8 cellular contexts compared by ENCODE assay signal in genomic region chr12:120713861-120714482, GRCh38. TPM values are rescaled to one million over a fixed set of nuclear protein-coding genes. Genes with fewer than 3 reads are reported as not detected.
A peak's percentile ranks its signal among the peaks of the same experiment; 100 is the strongest.
DNase-seq lines count a peak whose midpoint lies in the region; ATAC-seq and TF ChIP-seq lines count a peak whose summit lies in the region.

No MANE protein-coding gene starts in this region.

- intact Hi-C loops in thyroid gland (cut with DNase I) = no loop called here

- TF ChIP-seq POLR2A in thyroid gland (IDR thresholded peaks at IDR 0.05) = no peak

- WGBS in thyroid gland, 2 donors = 27 to 33% methylated on average over 4 of the region's 4 CpGs

- H3K4me3 ChIP-seq in MG63 (no peak overlapping the region), fibroblast of the aortic adventitia (ENCODE audit: low read depth, low read length) (no peak overlapping the region), thyroid gland (replicated peaks in 1 of 3) (no peak overlapping the region)

- CTCF ChIA-PET in RWPE1 (lab: Yijun Ruan, JAX) = interaction anchor here (0.6 to 1.0 kb wide), 2 partner anchors 26 to 67 kb away, joined by 3 read pairs; no protein-coding TSS in a partner anchor

- ATAC-seq in GM21737 (IDR thresholded peaks at IDR 0.05; ENCODE audit: unreplicated experiment) = no peak

- POLR2A ChIA-PET in RWPE1 (lab: Yijun Ruan, JAX; ENCODE audit: low non-redundant PET) = no interaction called here

- H3K36me3 ChIP-seq in MG63 (peaks cover 52% of the 10 kb centered on the region), thyroid gland (peaks cover 39 to 41% of the 10 kb centered on the region in 2 donors)

- TF ChIP-seq CTCF in RWPE1 (conservative IDR thresholded peaks at IDR 0.05; ENCODE audit: low read depth) = peak; percentile 84
- peak; percentile 87 for TF ChIP-seq CTCF in fibroblast of the aortic adventitia (IDR thresholded peaks at IDR 0.05; ENCODE audit: insufficient read depth, low read length)
- TF ChIP-seq CTCF in thyroid gland (IDR thresholded peaks at IDR 0.05) = peak; percentile 56 to 93 (median 84)

- DNase-seq in GF-D8 (lab: John Stamatoyannopoulos, UW) (peak; percentile 55), MG63 (peak; percentile 64), RWPE1 (ENCODE audit: low spot score) (peak; percentile 69), activated T-helper 1 cell treated with Interleukin-2 at 50 U/mL for 16 hours (ENCODE audit: low read depth) (peak; percentile 48), fibroblast of the aortic adventitia (ENCODE audit: low read depth) (peak; percentile 86), occipital lobe (lab: John Stamatoyannopoulos, UW) (peak; percentile 47), thyroid gland (peak; percentile 68 to 75)

- H3K27ac ChIP-seq in RWPE1 (no peak overlapping the region), thyroid gland (no peak overlapping the region)

- H3K9me3 ChIP-seq in MG63 (no peaks in the 10 kb centered on the region), thyroid gland (no peaks in the 10 kb centered on the region)

- H3K4me1 ChIP-seq in thyroid gland = peaks cover 21 to 22% of the 10 kb centered on the region in 2 donors

- H3K27me3 ChIP-seq in MG63 = no peaks in the 10 kb centered on the region
- H3K27me3 ChIP-seq in thyroid gland = no peaks in the 10 kb centered on the region

RNA-seq across cellular contexts. Expression of gene UNC119B, which starts 3.7 kb away (rescaled TPM):
- total RNA-seq in MG63 (2014; rRNA removed; shearing (Covaris generic); ENCODE audit: low replicate concordance) = 30.8 and 43.8 TPM in 2 replicates
- total RNA-seq in fibroblast of the aortic adventitia (ENCODE audit: low replicate concordance) (18.2 and 19.8 TPM in 2 replicates), occipital lobe (11.9 TPM), thyroid gland (10 to 100 TPM; 44.1 to 65.3 (median 61.6) TPM)

RNA-seq across cellular contexts. Expression of gene ACADS, which starts 11.7 kb away (rescaled TPM):
- 6.4 and 7.5 TPM in 2 replicates for total RNA-seq in MG63 (2014; rRNA removed; shearing (Covaris generic); ENCODE audit: low replicate concordance)
- total RNA-seq in fibroblast of the aortic adventitia (ENCODE audit: low replicate concordance) (7.5 and 7.8 TPM in 2 replicates), occipital lobe (4.2 TPM), thyroid gland (10 to 100 TPM; 40.8 to 85.9 (median 65.1) TPM)

RNA-seq across cellular contexts. Expression of gene MLEC, which starts 27.0 kb away (rescaled TPM):
- total RNA-seq in MG63 (2014; rRNA removed; shearing (Covaris generic); ENCODE audit: low replicate concordance) = 128 and 143 TPM in 2 replicates
- total RNA-seq in fibroblast of the aortic adventitia (ENCODE audit: low replicate concordance) = 77.1 and 135 TPM in 2 replicates
- 41.5 TPM for total RNA-seq in occipital lobe
- 100 to 1,000 TPM; 122 to 288 (median 187) TPM for total RNA-seq in thyroid gland
